24 cellular contexts compared by ENCODE assay signal in genomic region chr1:55579332-55579996, GRCh38.
"Had no signal": no experiment of that assay in that cellular context is flagged by ENCODE, and none has a peak within 500 bp of the region (broad histone marks: within the 10 kb centered on the region; RNA-seq: fewer than 3 reads in every experiment).

No MANE protein-coding gene starts in this region.

- H3K9me3 ChIP-seq: ascending aorta, right atrium auricular region, stomach, thoracic aorta had no signal

- ATAC-seq: activated T-cell treated with anti-CD3 and anti-CD28 coated beads, Interleukin-2, amount 50 U/mL, for 4 hours; effector memory CD8-positive, alpha-beta T cell; left lobe of liver had no signal

- H3K27me3 ChIP-seq: ascending aorta, right atrium auricular region, stomach had no signal

- H3K36me3 ChIP-seq: ascending aorta, right atrium auricular region, stomach, thoracic aorta had no signal

- H3K9me3 Mint-ChIP-seq: activated T-cell treated with anti-CD3 and anti-CD28 coated beads, Interleukin-2, amount 50 U/mL, for 4 hours; effector memory CD8-positive, alpha-beta T cell; mesothelial cell of epicardium had no signal

- H3K4me3 Mint-ChIP-seq: activated T-cell treated with anti-CD3 and anti-CD28 coated beads, Interleukin-2, amount 50 U/mL, for 4 hours; effector memory CD8-positive, alpha-beta T cell; mesothelial cell of epicardium had no signal

- H3K27ac ChIP-seq: VCaP had no signal

- DNase-seq: activated CD4-positive, alpha-beta T cell treated with anti-CD3 and anti-CD28 coated beads, Interleukin-2, amount 50 U/mL, for 1 hour; activated CD4-positive, CD25-positive, alpha-beta regulatory T cell treated with anti-CD3 and anti-CD28 coated beads, Interleukin-2, amount 50 U/mL, for 72 hours; activated CD8-positive, alpha-beta memory T cell treated with anti-CD3 and anti-CD28 coated beads, Interleukin-2, amount 50 U/mL, for 4 hours; activated naive CD4-positive, alpha-beta T cell treated with anti-CD3 and anti-CD28 coated beads, Interleukin-2, amount 50 U/mL, for 16 hours; activated T-cell treated with anti-CD3 and anti-CD28 coated beads, Interleukin-2, amount 50 U/mL, for 4 hours; cerebellar nuclear complex; effector memory CD8-positive, alpha-beta T cell; glutamatergic neuron; hippocampal formation; islet precursor cell; occipital lobe; small intestine; stimulated activated CD4-positive, alpha-beta T cell treated with anti-CD3 and anti-CD28 coated beads, Interleukin-15, amount 100 ng/mL, for 24 hours; stimulated activated CD4-positive, alpha-beta T cell treated with anti-CD3 and anti-CD28 coated beads, Interleukin-2, amount 100 ng/mL, for 48 hours; stomach; T-helper 2 cell had no signal

- H3K27ac Mint-ChIP-seq: effector memory CD8-positive, alpha-beta T cell; mesothelial cell of epicardium; progenitor cell of endocrine pancreas had no signal

- H3K4me3 ChIP-seq: ascending aorta, lung, right atrium auricular region, stomach, thoracic aorta had no signal

- H3K36me3 Mint-ChIP-seq: mesothelial cell of epicardium had no signal
